12 cellular contexts compared by ENCODE assay signal in genomic region chr6:52491203-52492069, GRCh38.
DNase-seq lines count a peak whose midpoint lies in the region; ATAC-seq and TF ChIP-seq lines count a peak whose summit lies in the region.
"Had no signal": no experiment of that assay in that cellular context is flagged by ENCODE, and none has a peak within 500 bp of the region (broad histone marks: within the 10 kb centered on the region; RNA-seq: fewer than 3 reads in every experiment).

No MANE protein-coding gene starts in this region.

- no peaks in the 10 kb centered on the region for H4K20me1 ChIP-seq in MM.1S (ENCODE audit: insufficient read depth, low read length)

- peak; percentile 51 for ATAC-seq in HG02981 (IDR thresholded peaks at IDR 0.05; ENCODE audit: unreplicated experiment)
- ATAC-seq in upper lobe of right lung: no peak
- ATAC-seq: activated T-helper 17 cell treated with anti-CD3 and anti-CD28 coated beads, Interleukin-2, amount 50 U/mL, for 72 hours; stimulated activated naive CD8-positive, alpha-beta T cell treated with anti-CD3 and anti-CD28 coated beads, Interleukin-15, Interleukin-2, amounts not matched to agents 100 U/mL and 50 U/mL, for 24 hours had no signal

- peaks cover 22% of the 10 kb centered on the region for H3F3A ChIP-seq in MM.1S (ENCODE audit: insufficient read depth, low read length)

- H3K4me2 ChIP-seq in MM.1S (ENCODE audit: low read depth, low read length): no peak overlapping the region
- H3K4me2 ChIP-seq: SK-N-SH had no signal

- DNase-seq in NOMO-1 (lab: John Stamatoyannopoulos, UW; ENCODE audit: unreplicated experiment in 2 of 2) (peak; percentile 26 to 64), NOMO-1 treated with dmso at 0.1 percent for 144 hours (lab: John Stamatoyannopoulos, UW; ENCODE audit: unreplicated experiment) (no peak), astrocyte of the hippocampus (ENCODE audit: low read depth, low spot score) (peak; percentile 39), upper lobe of right lung (no peak), SHP77 treated with DMSO at 0.1 percent for 48 hours (lab: John Stamatoyannopoulos, UW) (no peak), Kasumi-1 (lab: John Stamatoyannopoulos, UW) (no peak), MM.1S (no peak)
- DNase-seq: head of caudate nucleus; SK-N-SH; stimulated activated naive CD8-positive, alpha-beta T cell treated with anti-CD3 and anti-CD28 coated beads, Interleukin-15, Interleukin-2, amounts not matched to agents 100 U/mL and 50 U/mL, for 24 hours had no signal

- H3K4me3 ChIP-seq in upper lobe of right lung (peak overlapping the region; percentile 5), MM.1S (ENCODE audit: low read length) (no peak overlapping the region)

- H3K9me2 ChIP-seq in MM.1S (replicated peaks; ENCODE audit: insufficient read depth, low read length): no peaks in the 10 kb centered on the region
- H3K9me2 ChIP-seq: SK-N-SH had no signal

- H3K27ac ChIP-seq in upper lobe of right lung: peak overlapping the region; percentile 32
- no peak overlapping the region for H3K27ac ChIP-seq in MM.1S (ENCODE audit: low read length)

- TF ChIP-seq CTCF in upper lobe of right lung (IDR thresholded peaks at IDR 0.05) (no peak), MM.1S (IDR thresholded peaks at IDR 0.05; ENCODE audit: low read length) (no peak)

- H3K36me3 ChIP-seq in upper lobe of right lung (no peaks in the 10 kb centered on the region), MM.1S (replicated peaks; ENCODE audit: insufficient read depth, low read length) (no peaks in the 10 kb centered on the region)

- intact Hi-C loops in upper lobe of right lung (cut with DNase I): no loop called here

- H3K9me3 ChIP-seq in upper lobe of right lung (no peaks in the 10 kb centered on the region), MM.1S (replicated peaks; ENCODE audit: insufficient read depth, low read length) (no peaks in the 10 kb centered on the region)
- H3K9me3 ChIP-seq: SK-N-SH had no signal

- H3K27me3 ChIP-seq in upper lobe of right lung (no peaks in the 10 kb centered on the region), MM.1S (replicated peaks; ENCODE audit: insufficient read depth, low read length) (no peaks in the 10 kb centered on the region)

- no peaks in the 10 kb centered on the region for H3K79me2 ChIP-seq in MM.1S (ENCODE audit: low read length)

- no peak overlapping the region for H2AFZ ChIP-seq in MM.1S (ENCODE audit: low read length)

- H3K9ac ChIP-seq in MM.1S (ENCODE audit: low read length): no peak overlapping the region
- H3K9ac ChIP-seq: SK-N-SH had no signal

- H3K4me1 ChIP-seq in upper lobe of right lung (no peaks in the 10 kb centered on the region), MM.1S (ENCODE audit: low read length) (peaks cover 22% of the 10 kb centered on the region)

Comparison
In these comparisons a context has a peak if more than half of its experiments do, and no peak if none do; other contexts are left out.
1. DNase-seq: peak in NOMO-1 (2 of 2) and astrocyte of the hippocampus (single experiment); none in NOMO-1 treated with dmso at 0.1 percent for 144 hours (single experiment), upper lobe of right lung (single experiment), SHP77 treated with DMSO at 0.1 percent for 48 hours (single experiment), Kasumi-1 (0 of 2) and MM.1S (single experiment).